ENCODE assay signal across 11 cellular contexts in the genomic region with DNA sequence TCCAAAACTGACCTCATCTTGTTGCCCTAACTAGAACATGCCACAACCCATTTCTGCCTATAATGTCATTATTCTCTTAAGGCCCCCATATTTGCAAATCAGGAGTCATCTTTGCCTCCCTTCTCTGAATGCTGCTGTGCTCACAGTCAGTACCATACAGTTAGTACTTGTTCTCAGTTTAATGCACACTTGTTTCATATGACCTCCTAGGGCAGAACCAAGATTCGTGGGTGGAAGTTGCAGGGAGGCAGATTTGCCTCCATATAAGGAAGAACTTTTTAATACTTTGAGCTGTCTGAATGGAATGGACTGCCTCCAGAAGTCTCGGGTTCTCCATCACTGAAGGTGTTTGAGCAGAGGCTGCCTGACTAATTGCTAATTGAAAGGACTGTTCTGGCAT. TPM values are rescaled to one million over a fixed set of nuclear protein-coding genes. Genes with fewer than 3 reads are reported as not detected.
DNase-seq lines count a peak whose midpoint lies in the region; ATAC-seq, FAIRE-seq and TF ChIP-seq lines count a peak whose summit lies in the region.
"Had no signal": no experiment of that assay in that cellular context is flagged by ENCODE, and none has a peak within 500 bp of the region (broad histone marks: within the 10 kb centered on the region; RNA-seq: fewer than 3 reads in every experiment).

No MANE protein-coding gene starts in this region.

- peaks cover 0 to 2% of the 10 kb centered on the region in 2 donors for H3K36me3 ChIP-seq in stomach smooth muscle (ENCODE audit: control insufficient read depth in 2 of 2, insufficient read depth in 2 of 2, low read length in 2 of 2)

- no peaks in the 10 kb centered on the region for H3K9me3 Mint-ChIP-seq in activated naive CD8-positive, alpha-beta T cell treated with anti-CD3 and anti-CD28 coated beads, Interleukin-2, amount 50 U/mL, for 24 hours
- no peaks in the 10 kb centered on the region for H3K9me3 Mint-ChIP-seq in immature natural killer cell

- FAIRE-seq in H54 (lab: Jason Lieb, UNC): no peak

- H3K27ac Mint-ChIP-seq in activated naive CD8-positive, alpha-beta T cell treated with anti-CD3 and anti-CD28 coated beads, Interleukin-2, amount 50 U/mL, for 24 hours: peak overlapping the region; percentile 87
- H3K27ac Mint-ChIP-seq in immature natural killer cell: peak overlapping the region; percentile 64 to 93 (median 76)

- DNase-seq in activated CD8-positive, alpha-beta memory T cell treated with anti-CD3 and anti-CD28 coated beads for 24 hours: peak; percentile 57
- no peak for DNase-seq in activated CD8-positive, alpha-beta memory T cell treated with anti-CD3 and anti-CD28 coated beads, Interleukin-2, amount 50 U/mL, for 48 hours
- no peak for DNase-seq in activated naive CD8-positive, alpha-beta T cell treated with anti-CD3 and anti-CD28 coated beads, Interleukin-2, amount 50 U/mL, for 24 hours
- DNase-seq in immature natural killer cell (no peak), H54 (ENCODE audit: insufficient read length, low spot score) (no peak), foreskin keratinocyte (no peak), KG1 (lab: John Stamatoyannopoulos, UW) (no peak)
- DNase-seq: stimulated activated naive CD4-positive, alpha-beta T cell had no signal

- H3K4me3 Mint-ChIP-seq in activated naive CD8-positive, alpha-beta T cell treated with anti-CD3 and anti-CD28 coated beads, Interleukin-2, amount 50 U/mL, for 24 hours: peak overlapping the region; percentile 38
- H3K4me3 Mint-ChIP-seq in immature natural killer cell: peak overlapping the region; percentile 14 to 76 (median 19)

- H3K4me3 ChIP-seq in stomach smooth muscle (ENCODE audit: low read length in 2 of 2): no peak overlapping the region
- H3K4me3 ChIP-seq: hepatocyte had no signal

- H3K4me1 Mint-ChIP-seq in activated naive CD8-positive, alpha-beta T cell treated with anti-CD3 and anti-CD28 coated beads, Interleukin-2, amount 50 U/mL, for 24 hours: peaks cover 90% of the 10 kb centered on the region
- H3K4me1 Mint-ChIP-seq in immature natural killer cell: peaks cover 90 to 95% of the 10 kb centered on the region in 2 donors

- TF ChIP-seq CTCF in foreskin keratinocyte (conservative IDR thresholded peaks at IDR 0.05): no peak

- H3K27me3 Mint-ChIP-seq in activated naive CD8-positive, alpha-beta T cell treated with anti-CD3 and anti-CD28 coated beads, Interleukin-2, amount 50 U/mL, for 24 hours: no peaks in the 10 kb centered on the region
- no peaks in the 10 kb centered on the region for H3K27me3 Mint-ChIP-seq in immature natural killer cell (ENCODE audit: low read depth in 3 of 3)

- H3K36me3 Mint-ChIP-seq in activated naive CD8-positive, alpha-beta T cell treated with anti-CD3 and anti-CD28 coated beads, Interleukin-2, amount 50 U/mL, for 24 hours (ENCODE audit: low read depth): peaks cover 62% of the 10 kb centered on the region
- H3K36me3 Mint-ChIP-seq in immature natural killer cell: peaks cover 5 to 15% (median 13%) of the 10 kb centered on the region in 3 donors

- H3K4me1 ChIP-seq in stomach smooth muscle (ENCODE audit: control insufficient read depth, insufficient read depth, low read length) (peaks cover 11% of the 10 kb centered on the region), foreskin keratinocyte (peaks cover 26% of the 10 kb centered on the region)
- H3K4me1 ChIP-seq: parathyroid adenoma had no signal

- peak overlapping the region in 1 of 2 donors; percentile 8 for H3K9ac ChIP-seq in stomach smooth muscle (ENCODE audit: low read length in 2 of 2)
- H3K9ac ChIP-seq: parathyroid adenoma had no signal

- H3K9me3 ChIP-seq in stomach smooth muscle (ENCODE audit: control insufficient read depth in 2 of 2, low read length in 2 of 2): no peaks in the 10 kb centered on the region

- H3K27me3 ChIP-seq in stomach smooth muscle (ENCODE audit: control insufficient read depth in 1 of 2, insufficient read depth in 2 of 2, low read length in 2 of 2) (no peaks in the 10 kb centered on the region), foreskin keratinocyte (no peaks in the 10 kb centered on the region)
- H3K27me3 ChIP-seq: hepatocyte had no signal

- TF ChIP-seq POLR2A in H54 (IDR thresholded peaks at IDR 0.05; ENCODE audit: low read depth, low read length): no peak

- peak; percentile 84 for ATAC-seq in activated naive CD8-positive, alpha-beta T cell treated with anti-CD3 and anti-CD28 coated beads, Interleukin-2, amount 50 U/mL, for 24 hours
- ATAC-seq in foreskin keratinocyte: no peak

- H3K27ac ChIP-seq in stomach smooth muscle (ENCODE audit: low read length): peak overlapping the region; percentile 25
- H3K27ac ChIP-seq in foreskin keratinocyte: no peak overlapping the region
- H3K27ac ChIP-seq: hepatocyte, parathyroid adenoma had no signal

RNA-seq across cellular contexts. Expression of a gene that starts 9.2 kb away (rescaled TPM):
- 1,000 to 10,000 TPM in 1 of 3 donors, 100 to 1,000 TPM in 2; 766 to 1,293 (median 950) TPM for polyA plus RNA-seq in immature natural killer cell
- total RNA-seq in foreskin keratinocyte: 787 and 894 TPM in 2 replicates
- polyA plus RNA-seq in foreskin keratinocyte: 440 and 451 TPM in 2 replicates

RNA-seq across cellular contexts. Expression of a gene that starts 47.3 kb away (rescaled TPM):
- polyA plus RNA-seq in immature natural killer cell (100 to 1,000 TPM in 2 of 3 donors, 10 to 100 TPM in 1; 76.2 to 160 (median 128) TPM), foreskin keratinocyte (57.6 and 59.6 TPM in 2 replicates)
- 72.9 and 83.5 TPM in 2 replicates for total RNA-seq in foreskin keratinocyte
